In genomic region chr10:92593553-92594046, GRCh38 we compare ENCODE assay signal across 8 cellular contexts. TPM values are rescaled to one million over a fixed set of nuclear protein-coding genes. Genes with fewer than 3 reads are reported as not detected.
DNase-seq lines count a peak whose midpoint lies in the region; ATAC-seq and TF ChIP-seq lines count a peak whose summit lies in the region.

No MANE protein-coding gene starts in this region.

- peaks cover 29% of the 10 kb centered on the region for H3F3A ChIP-seq in MM.1S (ENCODE audit: insufficient read depth, low read length)
- peaks cover 37% of the 10 kb centered on the region for H3F3A ChIP-seq in neural progenitor cell (ENCODE audit: low read depth)

- H2AFZ ChIP-seq in MM.1S (ENCODE audit: low read length) = peak overlapping the region; percentile 76
- H2AFZ ChIP-seq in neural progenitor cell (replicated peaks) = peak overlapping the region; percentile 71

- CTCF ChIA-PET in Caco-2 (lab: Charles Lee) = no interaction called here

- H3K27ac Mint-ChIP-seq in Caco-2 (ENCODE audit: unreplicated experiment) (peak overlapping the region; percentile 99), neural progenitor cell (peak overlapping the region; percentile 98)

- peaks cover 28% of the 10 kb centered on the region for H3K36me3 Mint-ChIP-seq in Caco-2 (ENCODE audit: insufficient read depth, unreplicated experiment)
- peaks cover 27% of the 10 kb centered on the region for H3K36me3 Mint-ChIP-seq in neural progenitor cell

- H3K4me3 Mint-ChIP-seq in Caco-2 (ENCODE audit: unreplicated experiment) (peak overlapping the region; percentile 100), neural progenitor cell (peak overlapping the region; percentile 96)

- H3K9ac ChIP-seq in MM.1S (ENCODE audit: low read length) = peak overlapping the region; percentile 92
- H3K9ac ChIP-seq in neural progenitor cell = peak overlapping the region; percentile 69

- H3K27me3 ChIP-seq in Caco-2 (replicated peaks; ENCODE audit: control insufficient read depth, insufficient read depth, low read length) (no peaks in the 10 kb centered on the region), MM.1S (replicated peaks; ENCODE audit: insufficient read depth, low read length) (no peaks in the 10 kb centered on the region), neural progenitor cell (no peaks in the 10 kb centered on the region)
- no peaks in the 10 kb centered on the region for H3K27me3 ChIP-seq in effector memory CD4-positive, alpha-beta T cell (replicated peaks; ENCODE audit: control insufficient read depth, insufficient read depth, low read length, poor library complexity, severe bottlenecking)

- H3K79me2 ChIP-seq in MM.1S (ENCODE audit: low read length) (peaks cover 57% of the 10 kb centered on the region), neural progenitor cell (ENCODE audit: low read depth) (peaks cover 57% of the 10 kb centered on the region)

- H4K20me1 ChIP-seq in MM.1S (ENCODE audit: insufficient read depth, low read length) (peaks cover 2% of the 10 kb centered on the region; the same call in 1 of the 2 replicates), neural progenitor cell (ENCODE audit: low read depth) (peaks cover 44% of the 10 kb centered on the region)

- H3K4me1 ChIP-seq in Caco-2 (peaks cover 5% of the 10 kb centered on the region; the same call in 1 of the 2 replicates), MM.1S (ENCODE audit: low read length) (peaks cover 21% of the 10 kb centered on the region), neural progenitor cell (peaks cover 33% of the 10 kb centered on the region)
- H3K4me1 ChIP-seq in effector memory CD4-positive, alpha-beta T cell (ENCODE audit: control insufficient read depth, insufficient read depth, low read length, poor library complexity, severe bottlenecking) = peaks cover 10% of the 10 kb centered on the region

- no peaks in the 10 kb centered on the region for H3K27me3 Mint-ChIP-seq in Caco-2 (ENCODE audit: insufficient read depth, unreplicated experiment)
- H3K27me3 Mint-ChIP-seq in neural progenitor cell (ENCODE audit: insufficient read depth, low read depth) = peaks cover 2% of the 10 kb centered on the region

- H3K9me3 ChIP-seq in Caco-2 = no peaks in the 10 kb centered on the region
- no peaks in the 10 kb centered on the region for H3K9me3 ChIP-seq in MM.1S (replicated peaks; ENCODE audit: insufficient read depth, low read length)
- H3K9me3 ChIP-seq in effector memory CD4-positive, alpha-beta T cell (ENCODE audit: control insufficient read depth, low read length) = no peaks in the 10 kb centered on the region
- no peaks in the 10 kb centered on the region for H3K9me3 ChIP-seq in neural progenitor cell (ENCODE audit: low read depth)

- ATAC-seq in GM18867 (IDR thresholded peaks at IDR 0.05; ENCODE audit: unreplicated experiment) = no peak
- ATAC-seq in HG02938 (IDR thresholded peaks at IDR 0.05; ENCODE audit: unreplicated experiment) = no peak

- H3K9me3 Mint-ChIP-seq in Caco-2 (ENCODE audit: unreplicated experiment) (no peaks in the 10 kb centered on the region), neural progenitor cell (peaks cover 26% of the 10 kb centered on the region)

- no peak for DNase-seq in Caco-2
- DNase-seq in MM.1S = no peak
- no peak for DNase-seq in effector memory CD4-positive, alpha-beta T cell
- no peak for DNase-seq in neural progenitor cell (ENCODE audit: low spot score)
- no peak for DNase-seq in ecto neural progenitor cell (ENCODE audit: low spot score)
- no peak for DNase-seq in MV-4-11 (lab: John Stamatoyannopoulos, UW)

- H3K4me3 ChIP-seq in Caco-2 (ENCODE audit: low read depth, low read length) (peak overlapping the region; percentile 80), MM.1S (ENCODE audit: low read length) (peak overlapping the region; percentile 92), neural progenitor cell (peak overlapping the region; percentile 77)
- peak overlapping the region; percentile 90 for H3K4me3 ChIP-seq in effector memory CD4-positive, alpha-beta T cell (ENCODE audit: insufficient read depth, low read depth, low read length, poor library complexity, severe bottlenecking)

- no peaks in the 10 kb centered on the region for H3K9me2 ChIP-seq in MM.1S (replicated peaks; ENCODE audit: insufficient read depth, low read length)

- no peaks in the 10 kb centered on the region for H3K36me3 ChIP-seq in Caco-2 (ENCODE audit: control insufficient read depth, insufficient read depth, low read length)
- H3K36me3 ChIP-seq in MM.1S (replicated peaks; ENCODE audit: insufficient read depth, low read length) = no peaks in the 10 kb centered on the region
- no peaks in the 10 kb centered on the region for H3K36me3 ChIP-seq in effector memory CD4-positive, alpha-beta T cell (ENCODE audit: control insufficient read depth, insufficient read depth, low read length)
- no peaks in the 10 kb centered on the region for H3K36me3 ChIP-seq in neural progenitor cell

- POLR2A ChIA-PET in Caco-2 (lab: Charles Lee) = no interaction called here

- BruUV-seq in Caco-2 (replicated peaks; lab: Mats Ljungman, UMichigan) = TSS peak; percentile 47

- intact Hi-C loops in Caco-2 (cut with micrococcal nuclease; ENCODE audit: unreplicated experiment) = loop anchor here (10.0 kb wide), 2 partner anchors 251 to 291 kb away; partner anchors contain the start of gene EXOC6

- TF ChIP-seq CTCF in Caco-2 (IDR thresholded peaks at IDR 0.05; ENCODE audit: insufficient read depth in 1 of 2, low read depth in 1 of 2, low read length in 1 of 2, severe bottlenecking in 1 of 2, unreplicated experiment in 1 of 2) (no peak), MM.1S (IDR thresholded peaks at IDR 0.05; ENCODE audit: low read length) (no peak), neural progenitor cell (IDR thresholded peaks at IDR 0.05) (no peak)

- peak overlapping the region; percentile 91 for H3K27ac ChIP-seq in MM.1S (ENCODE audit: low read length)
- H3K27ac ChIP-seq in effector memory CD4-positive, alpha-beta T cell (ENCODE audit: insufficient read depth, low read length, poor library complexity, severe bottlenecking) = no peak overlapping the region
- H3K27ac ChIP-seq in neural progenitor cell = peak overlapping the region; percentile 74

- H3K4me1 Mint-ChIP-seq in Caco-2 (ENCODE audit: low read depth, unreplicated experiment) (peaks cover 30% of the 10 kb centered on the region), neural progenitor cell (peaks cover 33% of the 10 kb centered on the region)

- peak overlapping the region; percentile 99 for H3K4me2 ChIP-seq in MM.1S (ENCODE audit: low read depth, low read length)
- peak overlapping the region; percentile 96 for H3K4me2 ChIP-seq in neural progenitor cell

RNA-seq across cellular contexts. Expression of gene KIF11, which starts 0.7 kb away (rescaled TPM):
- 37.7 TPM in 2 replicates for total RNA-seq in Caco-2 (2022)
- 80.2 and 128 TPM in 2 replicates for total RNA-seq in neural progenitor cell (ENCODE audit: low replicate concordance)

RNA-seq across cellular contexts. Expression of gene IDE, which starts 19.7 kb away (rescaled TPM):
- total RNA-seq in Caco-2 (2022) (84.8 and 85.5 TPM in 2 replicates), neural progenitor cell (ENCODE audit: low replicate concordance) (34.8 and 44.8 TPM in 2 replicates)
